In genomic region chr15:97991972-97992541, GRCh38 we compare ENCODE assay signal across 28 cellular contexts.
"Had no signal": no experiment of that assay in that cellular context is flagged by ENCODE, and none has a peak within 500 bp of the region (broad histone marks: within the 10 kb centered on the region; RNA-seq: fewer than 3 reads in every experiment).

No MANE protein-coding gene starts in this region.

- H3K27ac ChIP-seq: breast epithelium, SK-N-MC had no signal

- H3K4me1 ChIP-seq: breast epithelium had no signal

- ATAC-seq: activated T-cell treated with anti-CD3 and anti-CD28 coated beads, Interleukin-2, amount 50 U/mL, for 4 hours; Panc1; Right ventricle myocardium inferior; T-cell had no signal

- H3K4me3 ChIP-seq: breast epithelium, SK-N-MC had no signal

- H3K36me3 ChIP-seq: breast epithelium had no signal

- H3K27me3 ChIP-seq: breast epithelium had no signal

- FAIRE-seq: TTC549 had no signal

- DNase-seq: activated B cell treated with CpG ODN at 0.5 μM for 24 hours; activated CD4-positive, alpha-beta memory T cell treated with anti-CD3 and anti-CD28 coated beads for 36 hours; activated CD4-positive, alpha-beta T cell treated with anti-CD3 and anti-CD28 coated beads for 1 hour; activated CD4-positive, alpha-beta T cell treated with anti-CD3 and anti-CD28 coated beads, Interleukin-2, amount 10 ng/mL, durations not matched to agents 24 days and 14 days; activated CD8-positive, alpha-beta memory T cell treated with anti-CD3 and anti-CD28 coated beads for 24 hours; activated gamma-delta T cell; activated naive CD4-positive, alpha-beta T cell treated with anti-CD3 and anti-CD28 coated beads for 36 hours; activated naive CD8-positive, alpha-beta T cell treated with anti-CD3 and anti-CD28 coated beads for 36 hours; activated T-cell treated with anti-CD3 and anti-CD28 coated beads, Interleukin-2, amount 50 U/mL, for 4 hours; anterior cingulate cortex; KBM-7; NCI-H1092; NCI-H1417; NCI-H1930; NCI-H2107; NCI-H510A treated with DMSO at 0.1 percent for 48 hours; NCI-H69; NK-92 treated with Interleukin-12 subunit alpha and Interleukin-12 subunit beta, amount 100 ng/mL, for 24 hours; OCI-M1; RPMI8226; T-cell; T-helper 2 cell; T1000 had no signal
